ENCODE assay signal across 3 cellular contexts in the genomic region with DNA sequence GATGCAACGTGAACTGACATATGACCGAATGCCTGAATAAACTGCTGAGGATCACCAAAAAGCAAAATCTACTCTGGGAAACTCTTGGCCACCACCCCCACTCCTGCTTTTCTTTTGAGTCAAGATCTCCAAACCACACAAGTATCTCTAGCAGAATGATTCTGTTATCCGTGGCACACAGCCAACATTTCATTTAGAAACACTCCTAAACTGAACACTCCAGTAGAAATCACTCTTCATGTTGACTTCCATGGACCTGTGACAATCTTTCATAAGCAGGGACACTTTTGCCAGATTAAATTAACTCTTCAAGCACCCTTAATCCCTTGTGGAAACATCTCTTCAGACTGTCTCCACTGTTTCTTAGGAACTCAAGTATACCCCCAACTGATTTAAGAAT.
TF ChIP-seq lines count a peak whose summit lies in the region.

No MANE protein-coding gene starts in this region.

TF ChIP-seq in HEK293, 187 proteins besides CTCF, POLR2A, EP300 and RAD21 (continued from another document and continues in another):
- TF ChIP-seq ZXDB (tag by site-specific recombination; IDR thresholded peaks at IDR 0.05) (peak; percentile 58), ZNF610 (tag by site-specific recombination; IDR thresholded peaks at IDR 0.05; ENCODE audit: borderline replicate concordance) (0 out of 2 replicates have a peak, but pooled peaks have one; percentile 49), ZNF10 (tag by site-specific recombination; IDR thresholded peaks at IDR 0.05) (no peak), ZNF404 (tag by site-specific recombination; IDR thresholded peaks at IDR 0.05) (no peak), ZNF561 (tag by site-specific recombination; IDR thresholded peaks at IDR 0.05; ENCODE audit: borderline replicate concordance) (peak; percentile 56; the same call in 1 of the 2 replicates), ZNF501 (tag by site-specific recombination; IDR thresholded peaks at IDR 0.05) (no peak), ZNF843 (tag by site-specific recombination; IDR thresholded peaks at IDR 0.05) (0 out of 2 replicates have a peak, but pooled peaks have one; percentile 18), ZNF335 (tag by site-specific recombination; conservative IDR thresholded peaks at IDR 0.05) (0 out of 2 replicates have a peak, but pooled peaks have one; percentile 33), ZNF324 (tag by site-specific recombination; IDR thresholded peaks at IDR 0.05) (no peak), ZBTB20 (tag by site-specific recombination; IDR thresholded peaks at IDR 0.05) (no peak), MYNN (tag by site-specific recombination; IDR thresholded peaks at IDR 0.05; ENCODE audit: borderline replicate concordance) (no peak), ZFP69B (tag by site-specific recombination; IDR thresholded peaks at IDR 0.05) (peak; percentile 57; the same call in 1 of the 2 replicates)
- TF ChIP-seq, protein P1, sequence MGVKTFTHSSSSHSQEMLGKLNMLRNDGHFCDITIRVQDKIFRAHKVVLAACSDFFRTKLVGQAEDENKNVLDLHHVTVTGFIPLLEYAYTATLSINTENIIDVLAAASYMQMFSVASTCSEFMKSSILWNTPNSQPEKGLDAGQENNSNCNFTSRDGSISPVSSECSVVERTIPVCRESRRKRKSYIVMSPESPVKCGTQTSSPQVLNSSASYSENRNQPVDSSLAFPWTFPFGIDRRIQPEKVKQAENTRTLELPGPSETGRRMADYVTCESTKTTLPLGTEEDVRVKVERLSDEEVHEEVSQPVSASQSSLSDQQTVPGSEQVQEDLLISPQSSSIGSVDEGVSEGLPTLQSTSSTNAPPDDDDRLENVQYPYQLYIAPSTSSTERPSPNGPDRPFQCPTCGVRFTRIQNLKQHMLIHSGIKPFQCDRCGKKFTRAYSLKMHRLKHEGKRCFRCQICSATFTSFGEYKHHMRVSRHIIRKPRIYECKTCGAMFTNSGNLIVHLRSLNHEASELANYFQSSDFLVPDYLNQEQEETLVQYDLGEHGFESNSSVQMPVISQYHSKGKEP (tag by site-specific recombination; IDR thresholded peaks at IDR 0.05) = peak; percentile 20; the same call in 1 of the 2 replicates
- TF ChIP-seq, protein P2, sequence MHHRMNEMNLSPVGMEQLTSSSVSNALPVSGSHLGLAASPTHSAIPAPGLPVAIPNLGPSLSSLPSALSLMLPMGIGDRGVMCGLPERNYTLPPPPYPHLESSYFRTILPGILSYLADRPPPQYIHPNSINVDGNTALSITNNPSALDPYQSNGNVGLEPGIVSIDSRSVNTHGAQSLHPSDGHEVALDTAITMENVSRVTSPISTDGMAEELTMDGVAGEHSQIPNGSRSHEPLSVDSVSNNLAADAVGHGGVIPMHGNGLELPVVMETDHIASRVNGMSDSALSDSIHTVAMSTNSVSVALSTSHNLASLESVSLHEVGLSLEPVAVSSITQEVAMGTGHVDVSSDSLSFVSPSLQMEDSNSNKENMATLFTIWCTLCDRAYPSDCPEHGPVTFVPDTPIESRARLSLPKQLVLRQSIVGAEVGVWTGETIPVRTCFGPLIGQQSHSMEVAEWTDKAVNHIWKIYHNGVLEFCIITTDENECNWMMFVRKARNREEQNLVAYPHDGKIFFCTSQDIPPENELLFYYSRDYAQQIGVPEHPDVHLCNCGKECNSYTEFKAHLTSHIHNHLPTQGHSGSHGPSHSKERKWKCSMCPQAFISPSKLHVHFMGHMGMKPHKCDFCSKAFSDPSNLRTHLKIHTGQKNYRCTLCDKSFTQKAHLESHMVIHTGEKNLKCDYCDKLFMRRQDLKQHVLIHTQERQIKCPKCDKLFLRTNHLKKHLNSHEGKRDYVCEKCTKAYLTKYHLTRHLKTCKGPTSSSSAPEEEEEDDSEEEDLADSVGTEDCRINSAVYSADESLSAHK (tag by site-specific recombination; IDR thresholded peaks at IDR 0.05) = peak; percentile 50
- TF ChIP-seq, protein P3, sequence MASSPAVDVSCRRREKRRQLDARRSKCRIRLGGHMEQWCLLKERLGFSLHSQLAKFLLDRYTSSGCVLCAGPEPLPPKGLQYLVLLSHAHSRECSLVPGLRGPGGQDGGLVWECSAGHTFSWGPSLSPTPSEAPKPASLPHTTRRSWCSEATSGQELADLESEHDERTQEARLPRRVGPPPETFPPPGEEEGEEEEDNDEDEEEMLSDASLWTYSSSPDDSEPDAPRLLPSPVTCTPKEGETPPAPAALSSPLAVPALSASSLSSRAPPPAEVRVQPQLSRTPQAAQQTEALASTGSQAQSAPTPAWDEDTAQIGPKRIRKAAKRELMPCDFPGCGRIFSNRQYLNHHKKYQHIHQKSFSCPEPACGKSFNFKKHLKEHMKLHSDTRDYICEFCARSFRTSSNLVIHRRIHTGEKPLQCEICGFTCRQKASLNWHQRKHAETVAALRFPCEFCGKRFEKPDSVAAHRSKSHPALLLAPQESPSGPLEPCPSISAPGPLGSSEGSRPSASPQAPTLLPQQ (tag by site-specific recombination; IDR thresholded peaks at IDR 0.05) = peak; percentile 88

TF ChIP-seq in GM12878, 131 proteins besides CTCF, POLR2A, EP300 and RAD21 (continued from another document and continues in another):
- TF ChIP-seq, protein P4, sequence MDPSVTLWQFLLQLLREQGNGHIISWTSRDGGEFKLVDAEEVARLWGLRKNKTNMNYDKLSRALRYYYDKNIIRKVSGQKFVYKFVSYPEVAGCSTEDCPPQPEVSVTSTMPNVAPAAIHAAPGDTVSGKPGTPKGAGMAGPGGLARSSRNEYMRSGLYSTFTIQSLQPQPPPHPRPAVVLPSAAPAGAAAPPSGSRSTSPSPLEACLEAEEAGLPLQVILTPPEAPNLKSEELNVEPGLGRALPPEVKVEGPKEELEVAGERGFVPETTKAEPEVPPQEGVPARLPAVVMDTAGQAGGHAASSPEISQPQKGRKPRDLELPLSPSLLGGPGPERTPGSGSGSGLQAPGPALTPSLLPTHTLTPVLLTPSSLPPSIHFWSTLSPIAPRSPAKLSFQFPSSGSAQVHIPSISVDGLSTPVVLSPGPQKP (IDR thresholded peaks at IDR 0.05; ENCODE audit: low read depth, low read length) = no peak
- TF ChIP-seq NRF1 (conservative IDR thresholded peaks at IDR 0.05; ENCODE audit: low read depth, low read length) (no peak), SIX5 (IDR thresholded peaks at IDR 0.05; ENCODE audit: low read depth, low read length, severe bottlenecking) (no peak), STAT3 (IDR thresholded peaks at IDR 0.05; ENCODE audit: low read depth, low read length) (no peak), POU2F2 (IDR thresholded peaks at IDR 0.05; ENCODE audit: borderline replicate concordance, low read depth, low read length) (no peak), JUNB (IDR thresholded peaks at IDR 0.05) (peak; percentile 46), SRF (IDR thresholded peaks at IDR 0.05; ENCODE audit: low read depth in 2 of 2, low read length in 2 of 2) (no peak), RELA (IDR thresholded peaks at IDR 0.05; ENCODE audit: borderline replicate concordance, partially characterized antibody) (no peak), ZNF217 (IDR thresholded peaks at IDR 0.05) (peak; percentile 54; the same call in 1 of the 2 replicates)
- TF ChIP-seq, protein P5, sequence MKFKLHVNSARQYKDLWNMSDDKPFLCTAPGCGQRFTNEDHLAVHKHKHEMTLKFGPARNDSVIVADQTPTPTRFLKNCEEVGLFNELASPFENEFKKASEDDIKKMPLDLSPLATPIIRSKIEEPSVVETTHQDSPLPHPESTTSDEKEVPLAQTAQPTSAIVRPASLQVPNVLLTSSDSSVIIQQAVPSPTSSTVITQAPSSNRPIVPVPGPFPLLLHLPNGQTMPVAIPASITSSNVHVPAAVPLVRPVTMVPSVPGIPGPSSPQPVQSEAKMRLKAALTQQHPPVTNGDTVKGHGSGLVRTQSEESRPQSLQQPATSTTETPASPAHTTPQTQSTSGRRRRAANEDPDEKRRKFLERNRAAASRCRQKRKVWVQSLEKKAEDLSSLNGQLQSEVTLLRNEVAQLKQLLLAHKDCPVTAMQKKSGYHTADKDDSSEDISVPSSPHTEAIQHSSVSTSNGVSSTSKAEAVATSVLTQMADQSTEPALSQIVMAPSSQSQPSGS (IDR thresholded peaks at IDR 0.05; ENCODE audit: low read length) = 0 out of 2 replicates have a peak, but pooled peaks have one; percentile 34
- TF ChIP-seq, protein P6, sequence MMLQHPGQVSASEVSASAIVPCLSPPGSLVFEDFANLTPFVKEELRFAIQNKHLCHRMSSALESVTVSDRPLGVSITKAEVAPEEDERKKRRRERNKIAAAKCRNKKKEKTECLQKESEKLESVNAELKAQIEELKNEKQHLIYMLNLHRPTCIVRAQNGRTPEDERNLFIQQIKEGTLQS (IDR thresholded peaks at IDR 0.05; ENCODE audit: borderline replicate concordance, extremely low read depth, low read depth, low read length) = no peak
- TF ChIP-seq, protein P7, sequence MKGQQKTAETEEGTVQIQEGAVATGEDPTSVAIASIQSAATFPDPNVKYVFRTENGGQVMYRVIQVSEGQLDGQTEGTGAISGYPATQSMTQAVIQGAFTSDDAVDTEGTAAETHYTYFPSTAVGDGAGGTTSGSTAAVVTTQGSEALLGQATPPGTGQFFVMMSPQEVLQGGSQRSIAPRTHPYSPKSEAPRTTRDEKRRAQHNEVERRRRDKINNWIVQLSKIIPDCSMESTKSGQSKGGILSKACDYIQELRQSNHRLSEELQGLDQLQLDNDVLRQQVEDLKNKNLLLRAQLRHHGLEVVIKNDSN (IDR thresholded peaks at IDR 0.05; ENCODE audit: borderline replicate concordance, extremely low read length, insufficient read depth, low read depth, low read length) = no peak
- TF ChIP-seq, protein P8, sequence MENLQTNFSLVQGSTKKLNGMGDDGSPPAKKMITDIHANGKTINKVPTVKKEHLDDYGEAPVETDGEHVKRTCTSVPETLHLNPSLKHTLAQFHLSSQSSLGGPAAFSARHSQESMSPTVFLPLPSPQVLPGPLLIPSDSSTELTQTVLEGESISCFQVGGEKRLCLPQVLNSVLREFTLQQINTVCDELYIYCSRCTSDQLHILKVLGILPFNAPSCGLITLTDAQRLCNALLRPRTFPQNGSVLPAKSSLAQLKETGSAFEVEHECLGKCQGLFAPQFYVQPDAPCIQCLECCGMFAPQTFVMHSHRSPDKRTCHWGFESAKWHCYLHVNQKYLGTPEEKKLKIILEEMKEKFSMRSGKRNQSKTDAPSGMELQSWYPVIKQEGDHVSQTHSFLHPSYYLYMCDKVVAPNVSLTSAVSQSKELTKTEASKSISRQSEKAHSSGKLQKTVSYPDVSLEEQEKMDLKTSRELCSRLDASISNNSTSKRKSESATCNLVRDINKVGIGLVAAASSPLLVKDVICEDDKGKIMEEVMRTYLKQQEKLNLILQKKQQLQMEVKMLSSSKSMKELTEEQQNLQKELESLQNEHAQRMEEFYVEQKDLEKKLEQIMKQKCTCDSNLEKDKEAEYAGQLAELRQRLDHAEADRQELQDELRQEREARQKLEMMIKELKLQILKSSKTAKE (IDR thresholded peaks at IDR 0.05; ENCODE audit: low read depth, poor library complexity, severe bottlenecking) = no peak

TF ChIP-seq in WTC11, 78 proteins besides CTCF, POLR2A, EP300 and RAD21 (continued from another document):
- TF ChIP-seq, protein P9, sequence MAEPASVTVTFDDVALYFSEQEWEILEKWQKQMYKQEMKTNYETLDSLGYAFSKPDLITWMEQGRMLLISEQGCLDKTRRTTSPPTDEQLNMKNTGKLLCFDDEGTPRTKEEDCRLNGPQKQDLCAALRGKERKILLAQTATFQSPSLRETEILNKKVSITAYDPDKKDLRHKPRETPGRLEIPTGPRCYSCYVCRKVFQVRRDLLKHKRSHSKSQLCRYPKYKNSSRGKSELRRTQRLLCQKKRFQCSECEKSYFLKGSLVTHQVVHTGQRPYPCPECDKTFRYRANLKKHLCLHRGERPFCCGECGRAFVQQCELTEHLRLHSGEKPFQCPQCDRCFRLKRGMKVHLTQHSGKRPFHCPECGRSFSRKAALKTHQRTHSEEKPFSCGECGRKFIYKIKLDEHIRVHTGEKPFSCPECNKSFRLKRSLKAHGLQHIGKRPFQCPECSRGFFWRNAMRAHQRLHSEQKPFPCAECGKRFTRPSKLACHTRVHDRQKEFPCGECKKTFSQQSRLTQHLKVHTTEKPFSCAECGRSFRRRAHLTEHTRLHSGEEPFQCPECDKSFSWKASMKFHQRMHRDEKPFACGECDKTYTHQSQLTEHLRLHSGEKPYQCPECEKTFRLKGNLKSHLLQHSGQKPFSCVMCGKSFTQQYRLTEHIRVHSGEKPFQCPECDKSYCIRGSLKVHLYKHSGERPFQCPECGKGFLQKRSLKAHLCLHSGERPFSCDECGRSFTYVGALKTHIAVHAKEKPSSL (CRISPR knock-in tag; conservative IDR thresholded peaks at IDR 0.05) = no peak
- TF ChIP-seq NR1H2 (CRISPR knock-in tag; IDR thresholded peaks at IDR 0.05) (no peak), SMAD4 (CRISPR knock-in tag; IDR thresholded peaks at IDR 0.05) (no peak), EMX1 (CRISPR knock-in tag; IDR thresholded peaks at IDR 0.05) (no peak), SOX15 (CRISPR knock-in tag; IDR thresholded peaks at IDR 0.05) (no peak)
- TF ChIP-seq, protein P10, sequence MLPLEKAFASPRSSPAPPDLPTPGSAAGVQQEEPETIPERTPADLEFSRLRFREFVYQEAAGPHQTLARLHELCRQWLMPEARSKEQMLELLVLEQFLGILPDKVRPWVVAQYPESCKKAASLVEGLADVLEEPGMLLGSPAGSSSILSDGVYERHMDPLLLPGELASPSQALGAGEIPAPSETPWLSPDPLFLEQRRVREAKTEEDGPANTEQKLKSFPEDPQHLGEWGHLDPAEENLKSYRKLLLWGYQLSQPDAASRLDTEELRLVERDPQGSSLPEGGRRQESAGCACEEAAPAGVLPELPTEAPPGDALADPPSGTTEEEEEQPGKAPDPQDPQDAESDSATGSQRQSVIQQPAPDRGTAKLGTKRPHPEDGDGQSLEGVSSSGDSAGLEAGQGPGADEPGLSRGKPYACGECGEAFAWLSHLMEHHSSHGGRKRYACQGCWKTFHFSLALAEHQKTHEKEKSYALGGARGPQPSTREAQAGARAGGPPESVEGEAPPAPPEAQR (CRISPR knock-in tag; IDR thresholded peaks at IDR 0.05) = no peak
